Comparison of ENCODE assay signal across 22 cellular contexts in genomic region chr2:191297031-191297430, GRCh38. TPM values are rescaled to one million over a fixed set of nuclear protein-coding genes. Genes with fewer than 3 reads are reported as not detected.
DNase-seq lines count a peak whose midpoint lies in the region; ATAC-seq and TF ChIP-seq lines count a peak whose summit lies in the region.
"Had no signal": no experiment of that assay in that cellular context is flagged by ENCODE, and none has a peak within 500 bp of the region (broad histone marks: within the 10 kb centered on the region; RNA-seq: fewer than 3 reads in every experiment).

No MANE protein-coding gene starts in this region.

- DNase-seq in ELR (ENCODE audit: low read depth) = peak; percentile 27
- peak in 1 of 2 experiments; percentile 19 for DNase-seq in SJSA1 (ENCODE audit: low read depth in 1 of 2, low spot score in 2 of 2)
- no peak for DNase-seq in fibroblast of lung (ENCODE audit: low read depth in 2 of 2)
- no peak for DNase-seq in pons (ENCODE audit: low spot score)
- DNase-seq in esophagus squamous epithelium (lab: John Stamatoyannopoulos, UW) = no peak
- DNase-seq in SJCRH30 = no peak
- DNase-seq: CD4-positive, alpha-beta T cell; COR-L47; DMS 273 treated with DMSO at 0.1 percent for 48 hours; DMS79 treated with DMSO at 0.1 percent for 48 hours; H7; NCI-H1092 treated with DMSO at 0.1 percent for 48 hours; NCI-H1436 treated with DMSO at 0.1 percent for 48 hours; NCI-H1930; NCI-H2227 treated with DMSO at 0.1 percent for 48 hours; NCI-H510A; SIG-M5 had no signal

- no peak overlapping the region for H3K9ac ChIP-seq in fibroblast of lung (ENCODE audit: insufficient read depth, low read length)
- peak overlapping the region; percentile 45 for H3K9ac ChIP-seq in skeletal muscle satellite cell (ENCODE audit: low read depth, low read length)
- H3K9ac ChIP-seq: BLaER1, KMS-11 had no signal

- H3K36me3 ChIP-seq in SJSA1 (peaks cover 16% of the 10 kb centered on the region), fibroblast of lung (ENCODE audit: control insufficient read depth, insufficient read depth, low read length) (no peaks in the 10 kb centered on the region), skeletal muscle satellite cell (ENCODE audit: insufficient read depth, low read length) (peaks cover 3% of the 10 kb centered on the region), esophagus squamous epithelium (no peaks in the 10 kb centered on the region), SJCRH30 (peaks cover 10% of the 10 kb centered on the region)

- 73 to 77% methylated on average over 5 of the region's 5 CpGs for WGBS in esophagus squamous epithelium, 2 donors

- H3K27me3 ChIP-seq in SJSA1 (replicated peaks) = no peaks in the 10 kb centered on the region
- H3K27me3 ChIP-seq in fibroblast of lung (ENCODE audit: control insufficient read depth, insufficient read depth, low read length) = no peaks in the 10 kb centered on the region
- no peaks in the 10 kb centered on the region for H3K27me3 ChIP-seq in skeletal muscle satellite cell (ENCODE audit: control insufficient read depth, insufficient read depth, low read length)
- H3K27me3 ChIP-seq in esophagus squamous epithelium = no peaks in the 10 kb centered on the region
- H3K27me3 ChIP-seq in SJCRH30 = no peaks in the 10 kb centered on the region
- H3K27me3 ChIP-seq: BLaER1 had no signal

- H3K4me1 ChIP-seq in SJSA1 (replicated peaks) = peaks cover 41% of the 10 kb centered on the region
- H3K4me1 ChIP-seq in fibroblast of lung (ENCODE audit: control insufficient read depth, extremely low read depth, insufficient read depth, low read length) = peaks cover 36% of the 10 kb centered on the region
- H3K4me1 ChIP-seq in skeletal muscle satellite cell (ENCODE audit: control insufficient read depth, insufficient read depth, low read length) = peaks cover 45% of the 10 kb centered on the region
- H3K4me1 ChIP-seq in esophagus squamous epithelium = no peaks in the 10 kb centered on the region
- peaks cover 22% of the 10 kb centered on the region for H3K4me1 ChIP-seq in SJCRH30
- H3K4me1 ChIP-seq: BLaER1 had no signal

- H3K9me3 ChIP-seq in SJSA1 (replicated peaks) (no peaks in the 10 kb centered on the region), fibroblast of lung (ENCODE audit: control insufficient read depth, insufficient read depth, low read depth, low read length) (no peaks in the 10 kb centered on the region), skeletal muscle satellite cell (replicated peaks; ENCODE audit: low read length) (no peaks in the 10 kb centered on the region), esophagus squamous epithelium (no peaks in the 10 kb centered on the region), SJCRH30 (replicated peaks) (no peaks in the 10 kb centered on the region)
- H3K9me3 ChIP-seq: BLaER1 had no signal

- peaks cover 68% of the 10 kb centered on the region for H3K79me2 ChIP-seq in fibroblast of lung (ENCODE audit: control insufficient read depth, insufficient read depth, low read length)

- H2AFZ ChIP-seq in fibroblast of lung (ENCODE audit: low read length) = no peak overlapping the region

- no peak for TF ChIP-seq CTCF in fibroblast of lung (conservative IDR thresholded peaks at IDR 0.05 in 1 of 2, IDR thresholded peaks at IDR 0.05 in 1 of 2; ENCODE audit: low read depth in 1 of 2, low read length in 2 of 2)
- TF ChIP-seq CTCF in esophagus squamous epithelium (IDR thresholded peaks at IDR 0.05) = no peak

- H3K4me3 ChIP-seq in SJSA1 (no peak overlapping the region), fibroblast of lung (replicated peaks in 1 of 4; ENCODE audit: control extremely low read depth in 1 of 4, insufficient read depth in 1 of 4, low read depth in 3 of 4, low read length in 4 of 4) (no peak overlapping the region), skeletal muscle satellite cell (ENCODE audit: low read length) (peak overlapping the region; percentile 17), esophagus squamous epithelium (no peak overlapping the region), SJCRH30 (no peak overlapping the region)
- H3K4me3 ChIP-seq: BLaER1 had no signal

- H3K27ac ChIP-seq in SJSA1 (peak overlapping the region; percentile 28), fibroblast of lung (ENCODE audit: insufficient read depth, low read length) (peak overlapping the region; percentile 43), esophagus squamous epithelium (no peak overlapping the region), SJCRH30 (no peak overlapping the region; the same call in 1 of the 2 replicates)
- H3K27ac ChIP-seq: BLaER1, KMS-11, RWPE1 had no signal

- intact Hi-C loops in esophagus squamous epithelium (cut with DNase I) = no loop called here

- ATAC-seq in activated CD4-positive, CD25-positive, alpha-beta regulatory T cell treated with anti-CD3 and anti-CD28 coated beads, Interleukin-2, amount 50 U/mL, for 24 hours = no peak

- H3K4me2 ChIP-seq in fibroblast of lung (ENCODE audit: extremely low read depth, insufficient read depth, low read length) (peak overlapping the region; percentile 69), skeletal muscle satellite cell (ENCODE audit: low read length) (peak overlapping the region; percentile 66)
- H3K4me2 ChIP-seq: BLaER1, KMS-11 had no signal

- H4K20me1 ChIP-seq in fibroblast of lung (ENCODE audit: control insufficient read depth, extremely low read depth, insufficient read depth, low read length) = no peaks in the 10 kb centered on the region

- TF ChIP-seq POLR2A in esophagus squamous epithelium (IDR thresholded peaks at IDR 0.05) = no peak

RNA-seq across cellular contexts. Expression of gene MYO1B, which starts 51.8 kb away (rescaled TPM):
- total RNA-seq in SJSA1 (2014; rRNA removed; shearing (Covaris generic)) = 87.6 and 106 TPM in 2 replicates
- total RNA-seq in fibroblast of lung = 113 and 151 TPM in 2 replicates
- 91.0 and 194 TPM in 2 replicates for polyA plus RNA-seq in fibroblast of lung
- 62.6 and 130 TPM in 2 replicates for polyA plus RNA-seq in fibroblast of lung (2012)
- 51.0 and 65.5 TPM in 2 replicates for polyA minus RNA-seq in fibroblast of lung (ENCODE audit: low replicate concordance)
- 193 and 194 TPM in 2 replicates for total RNA-seq in skeletal muscle satellite cell (2012; rRNA removed)
- total RNA-seq in esophagus squamous epithelium = 100 to 1,000 TPM in 1 of 4 donors, 10 to 100 TPM in 3; 24.6 to 152 (median 37.5) TPM
- 248 and 265 TPM in 2 replicates for total RNA-seq in SJCRH30 (2014; rRNA removed; shearing (Covaris generic))

Comparison
In these comparisons a context has a peak if more than half of its experiments do, and no peak if none do; other contexts are left out.
1. H3K27ac ChIP-seq: peak in SJSA1 (single experiment) and fibroblast of lung (single experiment); none in esophagus squamous epithelium (0 of 4) and SJCRH30 (single experiment).